20 cellular contexts compared by ENCODE assay signal in genomic region chr14:50797250-50798047, GRCh38. TPM values are rescaled to one million over a fixed set of nuclear protein-coding genes. Genes with fewer than 3 reads are reported as not detected.
DNase-seq lines count a peak whose midpoint lies in the region; ATAC-seq and TF ChIP-seq lines count a peak whose summit lies in the region.
"Had no signal": no experiment of that assay in that cellular context is flagged by ENCODE, and none has a peak within 500 bp of the region (broad histone marks: within the 10 kb centered on the region; RNA-seq: fewer than 3 reads in every experiment).

No MANE protein-coding gene starts in this region.

- H3K4me1 Mint-ChIP-seq in GM23338: peaks cover 19% of the 10 kb centered on the region; the same call in 2 of the 3 replicates
- peaks cover 53% of the 10 kb centered on the region for H3K4me1 Mint-ChIP-seq in central memory CD8-positive, alpha-beta T cell
- peaks cover 32 to 77% (median 65%) of the 10 kb centered on the region in 4 donors for H3K4me1 Mint-ChIP-seq in naive thymus-derived CD8-positive, alpha-beta T cell

- DNase-seq in ACHN (peak; percentile 18), GM23338 (ENCODE audit: low spot score) (no peak), 8988T (no peak), NCI-H128 (lab: John Stamatoyannopoulos, UW; ENCODE audit: unreplicated experiment) (no peak), sigmoid colon (no peak), ovary (no peak)
- no peak for DNase-seq in central memory CD8-positive, alpha-beta T cell (ENCODE audit: low spot score in 2 of 2)
- no peak for DNase-seq in naive thymus-derived CD8-positive, alpha-beta T cell
- DNase-seq: activated CD4-positive, alpha-beta T cell treated with anti-CD3 and anti-CD28 coated beads for 1 hour; activated naive CD8-positive, alpha-beta T cell treated with anti-CD3 and anti-CD28 coated beads, Interleukin-2, amount 50 U/mL, for 24 hours; DMS79 treated with DMSO at 0.1 percent for 48 hours; esophagus squamous epithelium; MM.1S; NCI-H524 treated with DMSO at 0.1 percent for 48 hours; PC-9; stimulated activated CD4-positive, alpha-beta T cell treated with anti-CD3 and anti-CD28 coated beads, Interleukin-4, amount 100 ng/mL, for 24 hours; T-helper 9 cell; testis had no signal

- no peaks in the 10 kb centered on the region for H3K9me2 ChIP-seq in GM23338 (ENCODE audit: insufficient read depth)

- no peak overlapping the region for H2AFZ ChIP-seq in GM23338
- H2AFZ ChIP-seq: parathyroid adenoma, PC-9 had no signal

- TF ChIP-seq POLR2A in sigmoid colon (IDR thresholded peaks at IDR 0.05) (no peak), ovary (IDR thresholded peaks at IDR 0.05) (no peak)

- peaks cover 7% of the 10 kb centered on the region; the same call in 2 of the 3 replicates for H3K36me3 Mint-ChIP-seq in GM23338 (ENCODE audit: low read depth)
- peaks cover 26% of the 10 kb centered on the region for H3K36me3 Mint-ChIP-seq in central memory CD8-positive, alpha-beta T cell (ENCODE audit: insufficient read depth)
- peaks cover 0 to 73% (median 11%) of the 10 kb centered on the region in 3 donors for H3K36me3 Mint-ChIP-seq in naive thymus-derived CD8-positive, alpha-beta T cell

- H3K27ac Mint-ChIP-seq in GM23338: no peak overlapping the region; the same call in 1 of the 2 replicates
- peak overlapping the region; percentile 5 for H3K27ac Mint-ChIP-seq in central memory CD8-positive, alpha-beta T cell (ENCODE audit: low read depth)
- H3K27ac Mint-ChIP-seq in naive thymus-derived CD8-positive, alpha-beta T cell: peak overlapping the region in 8 of 10 donors; percentile 10 to 94 (median 73)
- H3K27ac Mint-ChIP-seq: activated naive CD8-positive, alpha-beta T cell treated with anti-CD3 and anti-CD28 coated beads, Interleukin-2, amount 50 U/mL, for 24 hours had no signal

- H3K27me3 Mint-ChIP-seq in GM23338 (ENCODE audit: insufficient read depth, low read depth, poor library complexity): peaks cover 2% of the 10 kb centered on the region
- H3K27me3 Mint-ChIP-seq in central memory CD8-positive, alpha-beta T cell: no peaks in the 10 kb centered on the region
- no peaks in the 10 kb centered on the region for H3K27me3 Mint-ChIP-seq in naive thymus-derived CD8-positive, alpha-beta T cell
- H3K27me3 Mint-ChIP-seq: activated naive CD8-positive, alpha-beta T cell treated with anti-CD3 and anti-CD28 coated beads, Interleukin-2, amount 50 U/mL, for 24 hours had no signal

- H3K36me3 ChIP-seq in GM23338 (ENCODE audit: insufficient read depth) (no peaks in the 10 kb centered on the region), sigmoid colon (peaks cover 0 to 3% (median 2%) of the 10 kb centered on the region in 4 donors), ovary (no peaks in the 10 kb centered on the region)

- peaks cover 9% of the 10 kb centered on the region; the same call in 1 of the 2 replicates for H3K4me1 ChIP-seq in GM23338 (ENCODE audit: insufficient read depth)
- peaks cover 0 to 23% (median 6%) of the 10 kb centered on the region in 4 donors for H3K4me1 ChIP-seq in sigmoid colon
- H3K4me1 ChIP-seq in ovary (ENCODE audit: insufficient read depth): peaks cover 4% of the 10 kb centered on the region
- H3K4me1 ChIP-seq: parathyroid adenoma had no signal

- POLR2A ChIA-PET in naive thymus-derived CD8-positive, alpha-beta T cell (lab: Charles Lee): interaction anchor here (0.8 to 1.2 kb wide), 2 partner anchors 15 to 24 kb away, joined by 3 to 5 read pairs; no protein-coding TSS in a partner anchor

- H3K79me2 ChIP-seq in GM23338 (replicated peaks; ENCODE audit: insufficient read depth): no peaks in the 10 kb centered on the region

- WGBS in sigmoid colon, 2 donors: 85 to 87% methylated on average over 6 of the region's 6 CpGs
- 78 to 82% (median 79%) methylated on average over 6 of the region's 6 CpGs for WGBS in ovary, 3 donors

- H3K4me3 Mint-ChIP-seq in GM23338: no peak overlapping the region
- H3K4me3 Mint-ChIP-seq in central memory CD8-positive, alpha-beta T cell: no peak overlapping the region
- no peak overlapping the region for H3K4me3 Mint-ChIP-seq in naive thymus-derived CD8-positive, alpha-beta T cell
- H3K4me3 Mint-ChIP-seq: activated naive CD8-positive, alpha-beta T cell treated with anti-CD3 and anti-CD28 coated beads, Interleukin-2, amount 50 U/mL, for 24 hours had no signal

- H3F3A ChIP-seq in GM23338 (replicated peaks; ENCODE audit: low read depth): no peaks in the 10 kb centered on the region

- ATAC-seq in GM23338: no peak; the same call in 2 of the 3 replicates
- ATAC-seq in central memory CD8-positive, alpha-beta T cell (replicated peaks; ENCODE audit: extremely low read depth, poor library complexity, severe bottlenecking): no peak
- no peak for ATAC-seq in naive thymus-derived CD8-positive, alpha-beta T cell
- ATAC-seq: activated naive CD8-positive, alpha-beta T cell treated with anti-CD3 and anti-CD28 coated beads, Interleukin-2, amount 50 U/mL, for 24 hours had no signal

- H3K27me3 ChIP-seq in GM23338 (ENCODE audit: insufficient read depth): no peaks in the 10 kb centered on the region
- H3K27me3 ChIP-seq in sigmoid colon: no peaks in the 10 kb centered on the region
- H3K27me3 ChIP-seq in ovary: no peaks in the 10 kb centered on the region
- H3K27me3 ChIP-seq: esophagus squamous epithelium, testis had no signal

- H4K20me1 ChIP-seq in GM23338 (replicated peaks; ENCODE audit: insufficient read depth): no peaks in the 10 kb centered on the region

- H3K9me3 ChIP-seq in sigmoid colon: no peaks in the 10 kb centered on the region
- no peaks in the 10 kb centered on the region for H3K9me3 ChIP-seq in ovary
- H3K9me3 ChIP-seq: esophagus squamous epithelium, testis had no signal

- H3K4me2 ChIP-seq in GM23338: no peak overlapping the region
- H3K4me2 ChIP-seq: PC-9 had no signal

- intact Hi-C loops in sigmoid colon (cut with DNase I) (no loop called here), ovary (cut with DNase I) (no loop called here)

- in situ Hi-C loops in ACHN (cut with HindIII; ENCODE audit: low pct_ligation_motif_present, low pct_unique_long_range_greater_than_20kb, low sequenced_read_pairs): no loop called here

- no peaks in the 10 kb centered on the region for H3K9me3 Mint-ChIP-seq in GM23338
- H3K9me3 Mint-ChIP-seq in central memory CD8-positive, alpha-beta T cell: no peaks in the 10 kb centered on the region
- no peaks in the 10 kb centered on the region for H3K9me3 Mint-ChIP-seq in naive thymus-derived CD8-positive, alpha-beta T cell
- H3K9me3 Mint-ChIP-seq: activated naive CD8-positive, alpha-beta T cell treated with anti-CD3 and anti-CD28 coated beads, Interleukin-2, amount 50 U/mL, for 24 hours had no signal

- H3K27ac ChIP-seq in GM23338 (ENCODE audit: low read depth) (peak overlapping the region; percentile 6; the same call in 1 of the 2 replicates), sigmoid colon (no peak overlapping the region), ovary (no peak overlapping the region)
- H3K27ac ChIP-seq: esophagus squamous epithelium, parathyroid adenoma, PC-9, skin epidermis, testis had no signal

- TF ChIP-seq EP300 in sigmoid colon (IDR thresholded peaks at IDR 0.05): no peak
- TF ChIP-seq EP300 in ovary (IDR thresholded peaks at IDR 0.05): no peak

- no peak for TF ChIP-seq CTCF in GM23338 (conservative IDR thresholded peaks at IDR 0.05; ENCODE audit: low read depth in 2 of 2)
- TF ChIP-seq CTCF in sigmoid colon (IDR thresholded peaks at IDR 0.05): no peak
- no peak for TF ChIP-seq CTCF in ovary (IDR thresholded peaks at IDR 0.05)

- H3K4me3 ChIP-seq in GM23338 (no peak overlapping the region), sigmoid colon (no peak overlapping the region), ovary (no peak overlapping the region)
- H3K4me3 ChIP-seq: esophagus squamous epithelium, PC-9, skin epidermis, testis had no signal

TF ChIP-seq in GM23338, 12 proteins besides CTCF, POLR2A, EP300 and RAD21 (continues in another document):
- no peak for TF ChIP-seq ZNF114 (CRISPR knock-in tag; IDR thresholded peaks at IDR 0.05)
- TF ChIP-seq REST (IDR thresholded peaks at IDR 0.05; ENCODE audit: unreplicated experiment): no peak
- no peak for TF ChIP-seq STAT1 (IDR thresholded peaks at IDR 0.05; ENCODE audit: unreplicated experiment)
- no peak for TF ChIP-seq JUNB (IDR thresholded peaks at IDR 0.05; ENCODE audit: unreplicated experiment)
- TF ChIP-seq NANOG (IDR thresholded peaks at IDR 0.05; ENCODE audit: borderline replicate concordance): no peak
- TF ChIP-seq CREB1 (CRISPR knock-in tag; IDR thresholded peaks at IDR 0.05; ENCODE audit: low read depth): no peak

RNA-seq across cellular contexts. Expression of gene NIN, which starts 33.5 kb away (rescaled TPM):
- total RNA-seq in GM23338 (2014; rRNA removed; shearing (Covaris generic)): 12.9 and 17.4 TPM in 2 replicates
- 6.2 and 7.4 TPM in 2 replicates for polyA plus RNA-seq in GM23338 (2016; fragmentation: Nextera tagmentation; extraction: Ambion mirVana)
- total RNA-seq in naive thymus-derived CD8-positive, alpha-beta T cell: 100 to 1,000 TPM; 124 to 137 TPM
- polyA plus RNA-seq in naive thymus-derived CD8-positive, alpha-beta T cell: 10 to 100 TPM; 37.1 to 60.2 (median 42.7) TPM
- total RNA-seq in sigmoid colon: 10 to 100 TPM; 20.7 to 38.2 (median 26.9) TPM
- 10 to 100 TPM in 1 of 3 donors, 1 to 10 TPM in 2; 3.6 to 14.8 (median 5.1) TPM for polyA plus RNA-seq in sigmoid colon
- total RNA-seq in ovary: 10 to 100 TPM; 16.0 to 32.4 (median 28.1) TPM
- 10 to 100 TPM in 1 of 2 donors, 1 to 10 TPM in 1; 6.4 to 12.2 TPM for polyA plus RNA-seq in ovary
